In genomic region chr18:51731070-51731469, GRCh38 we compare ENCODE assay signal across 10 cellular contexts.
"Had no signal": no experiment of that assay in that cellular context is flagged by ENCODE, and none has a peak within 500 bp of the region (broad histone marks: within the 10 kb centered on the region; RNA-seq: fewer than 3 reads in every experiment).

No MANE protein-coding gene starts in this region.

- ATAC-seq: HCT116, HepG2 had no signal

- H2AFZ ChIP-seq: GM23248 had no signal

- DNase-seq: GM23248, GOT3, H7, HFFc6, KBM-7 had no signal

- H3K4me2 ChIP-seq: KMS-11 had no signal

- H3K4me3 ChIP-seq: GM23248, HAP-1 had no signal

- FAIRE-seq: HepG2 had no signal

- H3K9ac ChIP-seq: GM23248, KMS-11 had no signal

- H3K36me3 ChIP-seq: HAP-1 had no signal

- H3K4me1 ChIP-seq: HAP-1 had no signal

- H3K9me3 ChIP-seq: HAP-1 had no signal

- H3K27ac ChIP-seq: GM23248, HL-60, KMS-11 had no signal
